Comparison of ENCODE assay signal across 8 cellular contexts in the genomic region with DNA sequence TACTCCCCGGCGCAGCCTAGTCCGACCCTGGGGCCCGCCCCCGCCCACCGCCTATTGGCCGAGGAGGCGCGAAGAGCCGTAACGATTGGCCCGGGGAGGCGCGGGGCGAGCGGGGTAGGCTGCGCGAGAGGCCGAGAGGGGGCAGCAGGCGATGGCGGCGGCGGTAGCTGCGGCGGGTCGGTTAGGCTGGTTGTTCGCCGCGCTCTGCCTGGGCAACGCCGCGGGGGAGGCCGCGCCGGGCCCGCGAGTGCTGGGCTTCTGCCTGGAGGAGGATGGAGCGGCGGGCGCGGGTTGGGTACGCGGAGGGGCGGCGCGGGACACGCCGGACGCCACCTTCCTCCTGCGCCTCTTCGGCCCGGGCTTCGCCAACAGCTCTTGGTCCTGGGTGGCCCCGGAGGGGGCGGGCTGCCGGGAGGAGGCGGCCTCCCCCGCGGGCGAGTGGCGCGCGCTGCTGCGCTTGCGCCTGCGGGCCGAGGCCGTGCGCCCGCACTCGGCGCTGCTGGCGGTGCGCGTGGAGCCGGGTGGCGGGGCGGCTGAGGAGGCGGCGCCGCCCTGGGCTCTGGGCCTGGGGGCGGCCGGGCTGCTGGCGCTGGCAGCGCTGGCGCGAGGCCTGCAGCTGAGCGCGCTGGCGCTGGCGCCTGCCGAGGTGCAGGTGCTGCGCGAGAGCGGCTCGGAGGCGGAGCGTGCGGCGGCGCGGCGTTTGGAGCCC. TPM values are rescaled to one million over a fixed set of nuclear protein-coding genes. Genes with fewer than 3 reads are reported as not detected.
DNase-seq lines count a peak whose midpoint lies in the region; ATAC-seq lines count a peak whose summit lies in the region.

Gene CNNM3 (plus strand): TSS at position 142 of the 709 bp plus-strand sequence. CDS start 10 bp downstream, at position 152.

- H2BK15ac ChIP-seq in mesenchymal stem cell (ENCODE audit: low read depth, poor library complexity, severe bottlenecking), result peak within 1 kb of the TSS; percentile 91

- H4K8ac ChIP-seq in mesenchymal stem cell (ENCODE audit: low read length), result peak within 1 kb of the TSS; percentile 74

- H3K14ac ChIP-seq in mesenchymal stem cell (ENCODE audit: low read length in 2 of 2), result peak within 1 kb of the TSS in 1 of 2 experiments; percentile 95

- no peak within 1 kb of the TSS for H2AK5ac ChIP-seq in mesenchymal stem cell (ENCODE audit: low read length, severe bottlenecking)

- H2BK5ac ChIP-seq in mesenchymal stem cell (ENCODE audit: low read depth, low read length, poor library complexity, severe bottlenecking), result peak within 1 kb of the TSS; percentile 83

- peaks cover 17% of the 10 kb centered on the region for H3K4me1 ChIP-seq in mesenchymal stem cell (ENCODE audit: control insufficient read depth, insufficient read depth, low read depth, low read length)

- peak within 1 kb of the TSS in 1 of 2 experiments; percentile 81 for H2BK12ac ChIP-seq in mesenchymal stem cell (ENCODE audit: low read length in 2 of 2)

- H3K9ac ChIP-seq in mesenchymal stem cell (ENCODE audit: low read length), result peak within 1 kb of the TSS; percentile 72

- peak within 1 kb of the TSS; percentile 86 for H4K91ac ChIP-seq in mesenchymal stem cell (ENCODE audit: low read length)

- no peaks in the 10 kb centered on the region for H3K27me3 ChIP-seq in mesenchymal stem cell (ENCODE audit: control insufficient read depth in 1 of 2, insufficient read depth in 1 of 2, low read length in 2 of 2)

- H3K18ac ChIP-seq in mesenchymal stem cell (ENCODE audit: low read depth in 1 of 2, low read length in 2 of 2), result peak within 1 kb of the TSS; percentile 78 to 95

- DNase-seq in Caki2 (ENCODE audit: low read depth) (peak; percentile 94), HT1080 (ENCODE audit: low read depth) (peak; percentile 70), mesenchymal stem cell (peak; percentile 95)
- peak; percentile 95 for DNase-seq in NK-92 treated with Interleukin-12 subunit alpha and Interleukin-12 subunit beta, amount 100 ng/mL, for 24 hours (lab: John Stamatoyannopoulos, UW)
- DNase-seq in activated CD8-positive, alpha-beta memory T cell treated with anti-CD3 and anti-CD28 coated beads for 24 hours, result peak; percentile 98
- peak; percentile 89 for DNase-seq in effector CD8-positive, alpha-beta T cell (lab: John Stamatoyannopoulos, UW)
- DNase-seq in stimulated activated CD8-positive, alpha-beta memory T cell treated with anti-CD3 and anti-CD28 coated beads, Interleukin-12 subunit alpha, Interleukin-12 subunit beta, amount 100 ng/mL, for 24 hours (ENCODE audit: extremely low read depth), result peak; percentile 92

- peak; percentile 78 for ATAC-seq in GM21367 (IDR thresholded peaks at IDR 0.05; ENCODE audit: unreplicated experiment)

- H2BK120ac ChIP-seq in mesenchymal stem cell (ENCODE audit: low read depth, low read length), result no peak within 1 kb of the TSS

- peaks cover 0 to 10% of the 10 kb centered on the region in 2 experiments for H3K36me3 ChIP-seq in mesenchymal stem cell (ENCODE audit: control insufficient read depth in 1 of 2, insufficient read depth in 2 of 2, low read depth in 1 of 2, low read length in 2 of 2)

- H2AFZ ChIP-seq in mesenchymal stem cell (ENCODE audit: low read depth, low read length), result peak within 1 kb of the TSS; percentile 96

- H3K9me3 ChIP-seq in mesenchymal stem cell (ENCODE audit: control insufficient read depth, low read length), result no peaks in the 10 kb centered on the region

- in situ Hi-C loops in Caki2 (cut with HindIII; ENCODE audit: low pct_unique_long_range_greater_than_20kb, low sequenced_read_pairs), result no loop called here

- under 1% methylated on average over 37 of the region's 103 CpGs for WGBS in mesenchymal stem cell

- peaks cover 36% of the 10 kb centered on the region for H3K79me1 ChIP-seq in mesenchymal stem cell (replicated peaks; ENCODE audit: low read length, poor library complexity, severe bottlenecking)

- peak within 1 kb of the TSS in 1 of 2 experiments; percentile 73 for H3K23ac ChIP-seq in mesenchymal stem cell (ENCODE audit: low read length in 2 of 2)

- H3K4me2 ChIP-seq in mesenchymal stem cell (ENCODE audit: low read length, poor library complexity, severe bottlenecking), result peak within 1 kb of the TSS; percentile 96

- H3K27ac ChIP-seq in mesenchymal stem cell (ENCODE audit: low read length, poor library complexity, severe bottlenecking), result peak within 1 kb of the TSS; percentile 48

- peak within 1 kb of the TSS in 1 of 2 experiments; percentile 36 for H3K4ac ChIP-seq in mesenchymal stem cell (ENCODE audit: low read depth in 1 of 2, low read length in 2 of 2)

- H3K4me3 ChIP-seq in mesenchymal stem cell (ENCODE audit: insufficient read depth in 1 of 2, low read depth in 1 of 2, low read length in 2 of 2), result peak within 1 kb of the TSS; percentile 81 to 88

RNA-seq across cellular contexts. Expression of gene CNNM3, which starts in this region (rescaled TPM):
- total RNA-seq in Caki2 (2014; rRNA removed; shearing (Covaris generic); ENCODE audit: low replicate concordance), result 28.7 and 41.7 TPM in 2 replicates
- 3.5 and 10.4 TPM in 2 replicates for total RNA-seq in HT1080 (2014; rRNA removed; shearing (Covaris generic))
- 3.9 and 4.8 TPM in 2 replicates for polyA plus RNA-seq in HT1080 (2015; cell fraction: cytosol; rRNA removed)
- 6.3 and 8.0 TPM in 2 replicates for polyA plus RNA-seq in HT1080 (2015; cell fraction: nucleus; rRNA removed)
- 3.8 TPM for polyA plus RNA-seq in mesenchymal stem cell (2013, experiment 1 of 2)
- 3.8 TPM for polyA plus RNA-seq in mesenchymal stem cell (2013, experiment 2 of 2)

Comparison
In these comparisons a context has a peak if more than half of its experiments do, and no peak if none do; other contexts are left out.
1. Peak in every context shown above with its lines: DNase-seq, ATAC-seq, H3K4me3 ChIP-seq and H3K27ac ChIP-seq.